ENCODE assay signal across 1 cellular context in genomic region chr6:53615633-53616449, GRCh38.
TF ChIP-seq lines count a peak whose summit lies in the region.

No MANE protein-coding gene starts in this region.

TF ChIP-seq in K562, 482 proteins besides CTCF, POLR2A, EP300 and RAD21 (continued from another document and continues in another):
- no peak for TF ChIP-seq MITF (IDR thresholded peaks at IDR 0.05)
- peak; percentile 97 for TF ChIP-seq ZNF316 (IDR thresholded peaks at IDR 0.05)
- TF ChIP-seq, protein P1, sequence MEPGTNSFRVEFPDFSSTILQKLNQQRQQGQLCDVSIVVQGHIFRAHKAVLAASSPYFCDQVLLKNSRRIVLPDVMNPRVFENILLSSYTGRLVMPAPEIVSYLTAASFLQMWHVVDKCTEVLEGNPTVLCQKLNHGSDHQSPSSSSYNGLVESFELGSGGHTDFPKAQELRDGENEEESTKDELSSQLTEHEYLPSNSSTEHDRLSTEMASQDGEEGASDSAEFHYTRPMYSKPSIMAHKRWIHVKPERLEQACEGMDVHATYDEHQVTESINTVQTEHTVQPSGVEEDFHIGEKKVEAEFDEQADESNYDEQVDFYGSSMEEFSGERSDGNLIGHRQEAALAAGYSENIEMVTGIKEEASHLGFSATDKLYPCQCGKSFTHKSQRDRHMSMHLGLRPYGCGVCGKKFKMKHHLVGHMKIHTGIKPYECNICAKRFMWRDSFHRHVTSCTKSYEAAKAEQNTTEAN (CRISPR knock-in tag; IDR thresholded peaks at IDR 0.05) = no peak
- TF ChIP-seq HMGN3 (IDR thresholded peaks at IDR 0.05; ENCODE audit: borderline replicate concordance, extremely low read depth, insufficient read length, low read depth, low read length) = no peak
- no peak for TF ChIP-seq TEAD4 (IDR thresholded peaks at IDR 0.05; ENCODE audit: low read length)
- no peak for TF ChIP-seq TEAD4 (CRISPR knock-in tag; IDR thresholded peaks at IDR 0.05; ENCODE audit: borderline replicate concordance)
- no peak for TF ChIP-seq ATF1 (CRISPR knock-in tag; IDR thresholded peaks at IDR 0.05)
- peak; percentile 37; the same call in 1 of the 2 replicates for TF ChIP-seq ATF1 (tag; IDR thresholded peaks at IDR 0.05)
- no peak for TF ChIP-seq POLR3G (IDR thresholded peaks at IDR 0.05; ENCODE audit: extremely low read depth, insufficient read length, insufficient replicate concordance)
- no peak for TF ChIP-seq SNIP1 (IDR thresholded peaks at IDR 0.05; ENCODE audit: low read depth)
- TF ChIP-seq TRIM28 (IDR thresholded peaks at IDR 0.05) = no peak
- no peak for TF ChIP-seq ZNF121 (CRISPR knock-in tag; conservative IDR thresholded peaks at IDR 0.05)
- TF ChIP-seq CREB1 (IDR thresholded peaks at IDR 0.05) = no peak
- no peak for TF ChIP-seq CREB1 (CRISPR knock-in tag; IDR thresholded peaks at IDR 0.05)
- TF ChIP-seq, protein P2, sequence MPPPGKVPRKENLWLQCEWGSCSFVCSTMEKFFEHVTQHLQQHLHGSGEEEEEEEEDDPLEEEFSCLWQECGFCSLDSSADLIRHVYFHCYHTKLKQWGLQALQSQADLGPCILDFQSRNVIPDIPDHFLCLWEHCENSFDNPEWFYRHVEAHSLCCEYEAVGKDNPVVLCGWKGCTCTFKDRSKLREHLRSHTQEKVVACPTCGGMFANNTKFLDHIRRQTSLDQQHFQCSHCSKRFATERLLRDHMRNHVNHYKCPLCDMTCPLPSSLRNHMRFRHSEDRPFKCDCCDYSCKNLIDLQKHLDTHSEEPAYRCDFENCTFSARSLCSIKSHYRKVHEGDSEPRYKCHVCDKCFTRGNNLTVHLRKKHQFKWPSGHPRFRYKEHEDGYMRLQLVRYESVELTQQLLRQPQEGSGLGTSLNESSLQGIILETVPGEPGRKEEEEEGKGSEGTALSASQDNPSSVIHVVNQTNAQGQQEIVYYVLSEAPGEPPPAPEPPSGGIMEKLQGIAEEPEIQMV (tag; conservative IDR thresholded peaks at IDR 0.05; ENCODE audit: low read depth) = 0 out of 2 replicates have a peak, but pooled peaks have one; percentile 16
- TF ChIP-seq CREB3L1 (IDR thresholded peaks at IDR 0.05; ENCODE audit: borderline replicate concordance, low read depth) = no peak
- no peak for TF ChIP-seq MBD2 (IDR thresholded peaks at IDR 0.05; ENCODE audit: borderline replicate concordance, low read depth)
- TF ChIP-seq, protein P3, sequence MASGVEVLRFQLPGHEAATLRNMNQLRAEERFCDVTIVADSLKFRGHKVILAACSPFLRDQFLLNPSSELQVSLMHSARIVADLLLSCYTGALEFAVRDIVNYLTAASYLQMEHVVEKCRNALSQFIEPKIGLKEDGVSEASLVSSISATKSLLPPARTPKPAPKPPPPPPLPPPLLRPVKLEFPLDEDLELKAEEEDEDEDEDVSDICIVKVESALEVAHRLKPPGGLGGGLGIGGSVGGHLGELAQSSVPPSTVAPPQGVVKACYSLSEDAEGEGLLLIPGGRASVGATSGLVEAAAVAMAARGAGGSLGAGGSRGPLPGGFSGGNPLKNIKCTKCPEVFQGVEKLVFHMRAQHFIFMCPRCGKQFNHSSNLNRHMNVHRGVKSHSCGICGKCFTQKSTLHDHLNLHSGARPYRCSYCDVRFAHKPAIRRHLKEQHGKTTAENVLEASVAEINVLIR (CRISPR knock-in tag; IDR thresholded peaks at IDR 0.05) = no peak
- no peak for TF ChIP-seq ZNF764 (CRISPR knock-in tag; IDR thresholded peaks at IDR 0.05; ENCODE audit: low read depth)
- peak; percentile 82 for TF ChIP-seq ATF3 (IDR thresholded peaks at IDR 0.05)
- TF ChIP-seq ATF3 (CRISPR knock-in tag; conservative IDR thresholded peaks at IDR 0.05) = peak; percentile 71; the same call in 1 of the 2 replicates
- TF ChIP-seq PTTG1 (tag; IDR thresholded peaks at IDR 0.05; ENCODE audit: low read depth) = no peak
- TF ChIP-seq ZNF592 (IDR thresholded peaks at IDR 0.05) = peak; percentile 56; the same call in 1 of the 2 replicates
- TF ChIP-seq ZBTB8A (IDR thresholded peaks at IDR 0.05; ENCODE audit: partially characterized antibody) = no peak
- TF ChIP-seq FOSL1 (tag; conservative IDR thresholded peaks at IDR 0.05) = peak; percentile 81
- TF ChIP-seq ETV6 (IDR thresholded peaks at IDR 0.05; ENCODE audit: borderline replicate concordance in 1 of 2, low read depth in 2 of 2, low read length in 1 of 2) = no peak
- no peak for TF ChIP-seq ETV6 (CRISPR knock-in tag; IDR thresholded peaks at IDR 0.05; ENCODE audit: borderline replicate concordance)
- TF ChIP-seq, protein P4, sequence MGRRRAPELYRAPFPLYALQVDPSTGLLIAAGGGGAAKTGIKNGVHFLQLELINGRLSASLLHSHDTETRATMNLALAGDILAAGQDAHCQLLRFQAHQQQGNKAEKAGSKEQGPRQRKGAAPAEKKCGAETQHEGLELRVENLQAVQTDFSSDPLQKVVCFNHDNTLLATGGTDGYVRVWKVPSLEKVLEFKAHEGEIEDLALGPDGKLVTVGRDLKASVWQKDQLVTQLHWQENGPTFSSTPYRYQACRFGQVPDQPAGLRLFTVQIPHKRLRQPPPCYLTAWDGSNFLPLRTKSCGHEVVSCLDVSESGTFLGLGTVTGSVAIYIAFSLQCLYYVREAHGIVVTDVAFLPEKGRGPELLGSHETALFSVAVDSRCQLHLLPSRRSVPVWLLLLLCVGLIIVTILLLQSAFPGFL (CRISPR knock-in tag; IDR thresholded peaks at IDR 0.05) = no peak
- TF ChIP-seq LEF1 (IDR thresholded peaks at IDR 0.05) = peak; percentile 78
- no peak for TF ChIP-seq KAT7 (CRISPR knock-in tag; IDR thresholded peaks at IDR 0.05; ENCODE audit: borderline replicate concordance)
- TF ChIP-seq ELF2 (CRISPR knock-in tag; IDR thresholded peaks at IDR 0.05) = no peak
- no peak for TF ChIP-seq ZNF778 (CRISPR knock-in tag; IDR thresholded peaks at IDR 0.05)
- no peak for TF ChIP-seq BHLHE40 (IDR thresholded peaks at IDR 0.05; ENCODE audit: low read length)
- TF ChIP-seq SNAPC5 (CRISPR knock-in tag; IDR thresholded peaks at IDR 0.05) = no peak
- TF ChIP-seq XRCC5 (IDR thresholded peaks at IDR 0.05; ENCODE audit: low read depth, low read length) = no peak
- no peak for TF ChIP-seq SMAD1 (IDR thresholded peaks at IDR 0.05; ENCODE audit: low read depth, low read length, partially characterized antibody)
- no peak for TF ChIP-seq ZC3H8 (IDR thresholded peaks at IDR 0.05)
- TF ChIP-seq KAT8 (IDR thresholded peaks at IDR 0.05; ENCODE audit: low read depth) = no peak
- peak; percentile 71; the same call in 1 of the 2 replicates for TF ChIP-seq SMARCE1 (IDR thresholded peaks at IDR 0.05)
- TF ChIP-seq HEY1 (CRISPR knock-in tag; IDR thresholded peaks at IDR 0.05; ENCODE audit: borderline replicate concordance) = no peak
- TF ChIP-seq, protein P5, sequence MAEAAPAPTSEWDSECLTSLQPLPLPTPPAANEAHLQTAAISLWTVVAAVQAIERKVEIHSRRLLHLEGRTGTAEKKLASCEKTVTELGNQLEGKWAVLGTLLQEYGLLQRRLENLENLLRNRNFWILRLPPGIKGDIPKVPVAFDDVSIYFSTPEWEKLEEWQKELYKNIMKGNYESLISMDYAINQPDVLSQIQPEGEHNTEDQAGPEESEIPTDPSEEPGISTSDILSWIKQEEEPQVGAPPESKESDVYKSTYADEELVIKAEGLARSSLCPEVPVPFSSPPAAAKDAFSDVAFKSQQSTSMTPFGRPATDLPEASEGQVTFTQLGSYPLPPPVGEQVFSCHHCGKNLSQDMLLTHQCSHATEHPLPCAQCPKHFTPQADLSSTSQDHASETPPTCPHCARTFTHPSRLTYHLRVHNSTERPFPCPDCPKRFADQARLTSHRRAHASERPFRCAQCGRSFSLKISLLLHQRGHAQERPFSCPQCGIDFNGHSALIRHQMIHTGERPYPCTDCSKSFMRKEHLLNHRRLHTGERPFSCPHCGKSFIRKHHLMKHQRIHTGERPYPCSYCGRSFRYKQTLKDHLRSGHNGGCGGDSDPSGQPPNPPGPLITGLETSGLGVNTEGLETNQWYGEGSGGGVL (CRISPR knock-in tag; IDR thresholded peaks at IDR 0.05) = no peak
- TF ChIP-seq ZNF707 (CRISPR knock-in tag; conservative IDR thresholded peaks at IDR 0.05) = no peak
